9 cellular contexts compared by ENCODE assay signal in the genomic region with DNA sequence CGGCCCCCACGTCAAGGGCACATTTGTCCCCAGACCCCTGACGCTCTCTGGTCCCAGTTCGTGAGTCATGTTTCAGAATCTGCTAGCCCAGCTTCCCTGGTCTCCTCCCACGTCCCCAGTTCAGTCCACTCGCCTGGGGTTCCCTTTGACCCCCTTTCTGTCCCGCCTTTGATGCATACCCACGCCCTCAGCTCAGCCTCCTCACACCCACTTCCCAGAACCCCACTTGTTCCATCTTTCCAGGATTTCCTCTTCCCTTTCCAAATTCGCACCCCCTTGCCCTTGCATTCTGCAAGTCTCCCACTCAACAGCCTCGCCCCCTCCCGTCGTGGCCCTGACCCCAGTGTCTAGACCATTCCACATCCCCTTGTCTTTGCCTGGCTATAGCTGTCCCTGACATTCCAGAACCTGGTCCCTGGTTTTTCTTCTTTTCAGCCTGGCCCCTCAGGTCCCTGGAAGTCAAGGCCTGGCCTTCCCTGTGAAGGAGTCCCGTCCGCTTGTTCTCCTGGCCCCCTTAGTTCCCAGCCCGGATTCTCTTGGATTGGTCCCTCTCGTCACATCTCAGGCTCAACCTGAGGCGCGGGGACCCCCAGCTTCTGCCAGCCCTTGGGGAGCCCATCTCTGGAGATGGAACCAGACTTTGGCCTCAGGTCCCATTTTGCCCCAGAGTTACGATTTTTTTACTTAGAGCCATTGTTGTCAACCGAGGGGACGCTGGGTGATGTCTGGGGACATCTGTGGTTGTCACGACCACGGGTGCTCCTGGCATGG. TPM values are rescaled to one million over a fixed set of nuclear protein-coding genes. Genes with fewer than 3 reads are reported as not detected.
DNase-seq lines count a peak whose midpoint lies in the region; ATAC-seq and TF ChIP-seq lines count a peak whose summit lies in the region.
"Had no signal": no experiment of that assay in that cellular context is flagged by ENCODE, and none has a peak within 500 bp of the region (broad histone marks: within the 10 kb centered on the region; RNA-seq: fewer than 3 reads in every experiment).

No MANE protein-coding gene starts in this region.

- no peak for DNase-seq in AG04450 (ENCODE audit: low read depth, low spot score)
- DNase-seq in cardiac fibroblast (ENCODE audit: low read depth in 2 of 2) = no peak
- no peak for DNase-seq in putamen (ENCODE audit: low spot score)
- DNase-seq: NCI-H1105 had no signal

- no peaks in the 10 kb centered on the region for H3K36me3 Mint-ChIP-seq in IgD-negative memory B cell

- H3K27me3 Mint-ChIP-seq in IgD-negative memory B cell = no peaks in the 10 kb centered on the region

- peak overlapping the region; percentile 83 to 94 (median 86) for H3K4me3 Mint-ChIP-seq in IgD-negative memory B cell

- H3K9ac ChIP-seq in mucosa of stomach (ENCODE audit: low read length) = peak overlapping the region; percentile 66

- no peaks in the 10 kb centered on the region for H3K9me3 Mint-ChIP-seq in IgD-negative memory B cell

- H3K27ac Mint-ChIP-seq in IgD-negative memory B cell = peak overlapping the region in 1 of 3 donors; percentile 70

- H3K4me1 Mint-ChIP-seq in IgD-negative memory B cell = peaks cover 14 to 40% (median 25%) of the 10 kb centered on the region in 3 donors

- no peak for ATAC-seq in HG02885 (IDR thresholded peaks at IDR 0.05; ENCODE audit: poor library complexity, unreplicated experiment)
- no peak for ATAC-seq in GM21423 (IDR thresholded peaks at IDR 0.05; ENCODE audit: unreplicated experiment)
- no peak for ATAC-seq in GM18502 (IDR thresholded peaks at IDR 0.05; ENCODE audit: poor library complexity, unreplicated experiment)

- no peaks in the 10 kb centered on the region; the same call in 1 of the 2 replicates for H3K9me3 ChIP-seq in AG04450 (ENCODE audit: control insufficient read depth, insufficient read depth, low read length)
- no peaks in the 10 kb centered on the region for H3K9me3 ChIP-seq in mucosa of stomach (ENCODE audit: control insufficient read depth, low read length)

- peak overlapping the region; percentile 89 for H3K4me3 ChIP-seq in AG04450 (ENCODE audit: low read depth, low read length)
- H3K4me3 ChIP-seq in cardiac fibroblast (replicated peaks in 1 of 2; ENCODE audit: low read depth in 2 of 2, low read length in 2 of 2) = peak overlapping the region; percentile 86 to 94
- H3K4me3 ChIP-seq in mucosa of stomach (ENCODE audit: low read length) = peak overlapping the region; percentile 27

- no peak overlapping the region for H3K27ac ChIP-seq in AG04450 (ENCODE audit: low read depth, low read length)

- CTCF ChIA-PET in AG04450 (lab: Charles Lee) = no interaction called here

- H3K27me3 ChIP-seq in AG04450 (ENCODE audit: control insufficient read depth, insufficient read depth, low read length) = no peaks in the 10 kb centered on the region
- no peaks in the 10 kb centered on the region for H3K27me3 ChIP-seq in mucosa of stomach (ENCODE audit: control insufficient read depth, insufficient read depth, low read length)

- POLR2A ChIA-PET in AG04450 (lab: Yijun Ruan, JAX) = no interaction called here

- no peaks in the 10 kb centered on the region for H3K36me3 ChIP-seq in mucosa of stomach (ENCODE audit: control insufficient read depth, insufficient read depth, low read length)

- peaks cover 40% of the 10 kb centered on the region for H3K4me1 ChIP-seq in mucosa of stomach (ENCODE audit: control insufficient read depth, insufficient read depth, low read length)

- TF ChIP-seq CTCF in AG04450 (IDR thresholded peaks at IDR 0.05; ENCODE audit: low read depth, low read length) (no peak), cardiac fibroblast (IDR thresholded peaks at IDR 0.05; ENCODE audit: low read depth, low read length) (no peak)

RNA-seq across cellular contexts. Expression of a gene that starts 1.3 kb away (rescaled TPM):
- polyA plus RNA-seq in AG04450 (2011; rRNA removed) (27.1 and 40.3 TPM in 2 replicates), IgD-negative memory B cell (29.9 TPM)
- 24.5 and 37.8 TPM in 2 replicates for polyA minus RNA-seq in AG04450 (2011; rRNA and poly(A)+ RNA removed)

RNA-seq across cellular contexts. Expression of a gene that starts 8.5 kb away (rescaled TPM):
- polyA plus RNA-seq in AG04450 (2011; rRNA removed) = not detected in 2 replicates
- not detected in 2 replicates for polyA minus RNA-seq in AG04450 (2011; rRNA and poly(A)+ RNA removed)
- polyA plus RNA-seq in IgD-negative memory B cell = 448 TPM

RNA-seq across cellular contexts. Expression of a gene that starts 37.4 kb away (rescaled TPM):
- polyA plus RNA-seq in AG04450 (2011; rRNA removed) = not detected in 2 replicates
- polyA minus RNA-seq in AG04450 (2011; rRNA and poly(A)+ RNA removed) = not detected in 2 replicates
- not detected for polyA plus RNA-seq in IgD-negative memory B cell

RNA-seq across cellular contexts. Expression of a gene that starts 51.2 kb away (rescaled TPM):
- polyA plus RNA-seq in AG04450 (2011; rRNA removed) (not detected in 2 replicates), IgD-negative memory B cell (not detected)
- polyA minus RNA-seq in AG04450 (2011; rRNA and poly(A)+ RNA removed) = not detected in 2 replicates

Comparison
In these comparisons a context has a peak if more than half of its experiments do, and no peak if none do; other contexts are left out.
1. H3K4me3 ChIP-seq: peak in every context shown above with its lines; median percentile 90 in cardiac fibroblast; 89 in AG04450; 27 in mucosa of stomach.
2. RNA of a gene that starts 8.5 kb away (polyA plus RNA-seq): 448 TPM in IgD-negative memory B cell (single experiment); not detected in AG04450; every median in the first group is over 100 times any median in the second.